Comparison of ENCODE assay signal across 1 cellular context in genomic region chr10:16843252-16843870, GRCh38.
TF ChIP-seq lines count a peak whose summit lies in the region.

No MANE protein-coding gene starts in this region.

TF ChIP-seq in GM23338, 12 proteins besides CTCF, POLR2A, EP300 and RAD21 (continued from another document):
- TF ChIP-seq ZNF462 (CRISPR knock-in tag; IDR thresholded peaks at IDR 0.05) (no peak), REST (IDR thresholded peaks at IDR 0.05; ENCODE audit: unreplicated experiment) (no peak), STAT1 (IDR thresholded peaks at IDR 0.05; ENCODE audit: unreplicated experiment) (no peak), POLR2AphosphoS5 (IDR thresholded peaks at IDR 0.05; ENCODE audit: low read depth) (no peak)
